In the genomic region with DNA sequence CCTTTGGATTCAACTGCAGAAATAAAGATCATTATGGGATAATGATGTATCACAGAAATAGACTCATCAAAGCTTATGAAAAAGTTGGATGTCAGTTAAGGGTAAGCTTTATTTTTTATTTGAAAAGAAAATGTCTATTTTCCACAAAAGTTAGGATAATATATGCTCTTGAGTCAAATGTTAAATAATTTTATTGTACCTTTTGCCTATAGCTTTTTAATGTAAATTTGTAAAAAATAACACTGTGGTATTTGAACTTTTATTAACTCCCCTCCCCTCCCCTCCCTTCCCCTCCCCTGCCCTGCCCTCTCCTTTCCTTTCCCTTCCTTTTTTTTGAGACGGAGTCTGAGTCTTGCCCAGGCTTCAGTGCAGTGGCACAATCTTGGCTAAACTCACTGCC, we compare ENCODE assay signal across 23 cellular contexts. TPM values are rescaled to one million over a fixed set of nuclear protein-coding genes. Genes with fewer than 3 reads are reported as not detected.
DNase-seq lines count a peak whose midpoint lies in the region; ATAC-seq and TF ChIP-seq lines count a peak whose summit lies in the region.
"Had no signal": no experiment of that assay in that cellular context is flagged by ENCODE, and none has a peak within 500 bp of the region (broad histone marks: within the 10 kb centered on the region; RNA-seq: fewer than 3 reads in every experiment).

No MANE protein-coding gene starts in this region.

- DNase-seq in natural killer cell, result no peak
- no peak for DNase-seq in natural killer cell treated with Interleukin-12 subunit alpha and Interleukin-12 subunit beta and Interleukin-15 and Interleukin-18, amount 100 ng/mL, for 72 hours (ENCODE audit: low spot score)
- no peak for DNase-seq in right atrium auricular region (ENCODE audit: low spot score)
- DNase-seq: 8988T; ACHN; BE2C; C1 segment of cervical spinal cord; CD4-positive, alpha-beta memory T cell; CD4-positive, CD25-positive, alpha-beta regulatory T cell; CD8-positive, alpha-beta memory T cell; COR-L47; DMS 273 treated with DMSO at 0.1 percent for 48 hours; DMS153; DMS53; DMS79; DND-41; EL; GDM1 had no signal

- no peaks in the 10 kb centered on the region for H3K9me3 ChIP-seq in right atrium auricular region
- H3K9me3 ChIP-seq: BE2C, BLaER1 had no signal

- no peak for TF ChIP-seq CTCF in natural killer cell (IDR thresholded peaks at IDR 0.05)
- TF ChIP-seq CTCF in VCaP (conservative IDR thresholded peaks at IDR 0.05), result no peak
- TF ChIP-seq CTCF in right atrium auricular region (IDR thresholded peaks at IDR 0.05), result no peak

- ATAC-seq in natural killer cell (no peak), GM21619 (IDR thresholded peaks at IDR 0.05; ENCODE audit: unreplicated experiment) (no peak)
- ATAC-seq in natural killer cell treated with Interleukin-12 subunit alpha and Interleukin-12 subunit beta and Interleukin-15 and Interleukin-18, amount 100 ng/mL, for 72 hours, result no peak
- ATAC-seq: GM12878 had no signal

- no peaks in the 10 kb centered on the region for H3K4me1 ChIP-seq in right atrium auricular region
- H3K4me1 ChIP-seq: BE2C, BLaER1 had no signal

- H3K36me3 Mint-ChIP-seq in natural killer cell, result peaks cover 16% of the 10 kb centered on the region
- H3K36me3 Mint-ChIP-seq in natural killer cell treated with Interleukin-12 subunit alpha and Interleukin-12 subunit beta and Interleukin-15 and Interleukin-18, amount 100 ng/mL, for 72 hours, result peaks cover 22% of the 10 kb centered on the region

- no peaks in the 10 kb centered on the region for H3K27me3 ChIP-seq in right atrium auricular region
- H3K27me3 ChIP-seq: BE2C, BLaER1 had no signal

- no peaks in the 10 kb centered on the region for H3K27me3 Mint-ChIP-seq in natural killer cell (ENCODE audit: low read depth in 2 of 2)
- H3K27me3 Mint-ChIP-seq in natural killer cell treated with Interleukin-12 subunit alpha and Interleukin-12 subunit beta and Interleukin-15 and Interleukin-18, amount 100 ng/mL, for 72 hours, result no peaks in the 10 kb centered on the region
- H3K27me3 Mint-ChIP-seq: CD4-positive, alpha-beta memory T cell; CD4-positive, CD25-positive, alpha-beta regulatory T cell; CD8-positive, alpha-beta memory T cell had no signal

- no peaks in the 10 kb centered on the region for H3K9me3 Mint-ChIP-seq in natural killer cell
- H3K9me3 Mint-ChIP-seq in natural killer cell treated with Interleukin-12 subunit alpha and Interleukin-12 subunit beta and Interleukin-15 and Interleukin-18, amount 100 ng/mL, for 72 hours, result no peaks in the 10 kb centered on the region
- H3K9me3 Mint-ChIP-seq: CD4-positive, alpha-beta memory T cell; CD8-positive, alpha-beta memory T cell had no signal

- H3K27ac ChIP-seq in VCaP (peak overlapping the region; percentile 78), right atrium auricular region (no peak overlapping the region)
- H3K27ac ChIP-seq: BLaER1 had no signal

- H3K4me1 Mint-ChIP-seq in natural killer cell, result peaks cover 0 to 4% of the 10 kb centered on the region in 2 donors
- H3K4me1 Mint-ChIP-seq in natural killer cell treated with Interleukin-12 subunit alpha and Interleukin-12 subunit beta and Interleukin-15 and Interleukin-18, amount 100 ng/mL, for 72 hours (ENCODE audit: low read depth in 2 of 2), result peaks cover 5 to 6% of the 10 kb centered on the region in 2 donors
- H3K4me1 Mint-ChIP-seq: CD14-positive monocyte had no signal

- peak overlapping the region; percentile 51 to 54 for H3K27ac Mint-ChIP-seq in natural killer cell
- H3K27ac Mint-ChIP-seq in natural killer cell treated with Interleukin-12 subunit alpha and Interleukin-12 subunit beta and Interleukin-15 and Interleukin-18, amount 100 ng/mL, for 72 hours, result no peak overlapping the region

- no peak overlapping the region for H3K4me3 Mint-ChIP-seq in natural killer cell
- no peak overlapping the region for H3K4me3 Mint-ChIP-seq in natural killer cell treated with Interleukin-12 subunit alpha and Interleukin-12 subunit beta and Interleukin-15 and Interleukin-18, amount 100 ng/mL, for 72 hours
- H3K4me3 Mint-ChIP-seq: CD14-positive monocyte; CD4-positive, alpha-beta memory T cell; CD4-positive, CD25-positive, alpha-beta regulatory T cell; CD8-positive, alpha-beta memory T cell had no signal

- no peak overlapping the region for H3K4me3 ChIP-seq in right atrium auricular region
- H3K4me3 ChIP-seq: BLaER1, GM12878 had no signal

- intact Hi-C loops in natural killer cell (cut with micrococcal nuclease), result no loop called here

- H3K36me3 ChIP-seq in right atrium auricular region, result peaks cover 88% of the 10 kb centered on the region

RNA-seq across cellular contexts. Expression of a gene that starts 24.9 kb away (rescaled TPM):
- 10 to 100 TPM; 59.7 to 74.1 (median 64.8) TPM for total RNA-seq in natural killer cell
- 10 to 100 TPM; 26.8 to 28.7 TPM for total RNA-seq in natural killer cell treated with Interleukin-12 subunit alpha and Interleukin-12 subunit beta and Interleukin-15 and Interleukin-18, amount 100 ng/mL, for 72 hours
- total RNA-seq in right atrium auricular region, result 10 to 100 TPM; 21.1 to 23.7 TPM

RNA-seq across cellular contexts. Expression of a gene that starts 40.3 kb away (rescaled TPM):
- total RNA-seq in natural killer cell, result 1 to 10 TPM; 7.6 to 7.9 (median 7.7) TPM
- total RNA-seq in natural killer cell treated with Interleukin-12 subunit alpha and Interleukin-12 subunit beta and Interleukin-15 and Interleukin-18, amount 100 ng/mL, for 72 hours, result 10 to 100 TPM; 20.2 to 38.0 TPM
- 1 to 10 TPM in 1 of 2 donors, under 1 TPM in 1; 0.33 to 1.2 TPM for total RNA-seq in right atrium auricular region

Comparison
In these comparisons a context has a peak if more than half of its experiments do, and no peak if none do; other contexts are left out.
1. H3K27ac Mint-ChIP-seq: peak in natural killer cell (2 of 2); none in natural killer cell treated with Interleukin-12 subunit alpha and Interleukin-12 subunit beta and Interleukin-15 and Interleukin-18, amount 100 ng/mL, for 72 hours (0 of 2).